In the genomic region with DNA sequence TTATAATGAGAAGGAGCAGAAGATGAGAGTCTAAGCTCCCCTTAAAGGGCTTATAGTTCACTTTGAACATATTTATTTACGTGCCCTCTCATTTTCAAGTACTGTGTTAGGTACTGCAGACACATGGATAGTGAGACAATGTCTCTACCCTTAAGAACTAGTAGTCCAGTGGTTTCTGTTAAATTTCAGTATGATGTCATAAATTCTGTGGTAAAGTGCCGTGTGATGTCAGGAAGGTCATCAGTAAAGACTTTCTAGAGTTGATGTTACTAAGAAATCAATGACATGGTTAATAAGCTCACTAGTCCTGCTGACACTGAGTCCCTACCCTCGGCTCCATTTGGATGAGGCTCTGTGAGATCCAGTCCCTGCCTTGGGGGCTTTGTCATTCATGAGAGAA, we compare ENCODE assay signal across 1 cellular context.
TF ChIP-seq lines count a peak whose summit lies in the region.

No MANE protein-coding gene starts in this region.

TF ChIP-seq in GM12878, 131 proteins besides CTCF, POLR2A, EP300 and RAD21 (continued from another document):
- TF ChIP-seq ATF7 (IDR thresholded peaks at IDR 0.05; ENCODE audit: low read depth) (peak; percentile 95), SRF (IDR thresholded peaks at IDR 0.05; ENCODE audit: low read depth in 2 of 2, low read length in 2 of 2) (no peak), GATAD2B (conservative IDR thresholded peaks at IDR 0.05; ENCODE audit: low read depth) (no peak), NR2C1 (IDR thresholded peaks at IDR 0.05) (no peak), SREBF1 (IDR thresholded peaks at IDR 0.05; ENCODE audit: low read length) (no peak), YY1 (IDR thresholded peaks at IDR 0.05; ENCODE audit: low read depth, low read length) (no peak), ETV6 (conservative IDR thresholded peaks at IDR 0.05 in 1 of 2, IDR thresholded peaks at IDR 0.05 in 1 of 2; ENCODE audit: borderline replicate concordance in 1 of 2, low read depth in 1 of 2) (0 out of 4 replicates have a peak, but pooled peaks of 1 of the 2 experiments have one; percentile 44), SUPT20H (IDR thresholded peaks at IDR 0.05; ENCODE audit: borderline replicate concordance, control insufficient read depth, low read depth, low read length) (no peak), CREM (IDR thresholded peaks at IDR 0.05; ENCODE audit: low read depth) (peak; percentile 92), BHLHE40 (IDR thresholded peaks at IDR 0.05; ENCODE audit: borderline replicate concordance in 1 of 2, low read depth in 2 of 2, low read length in 1 of 2) (no peak), ZBTB4 (CRISPR knock-in tag; IDR thresholded peaks at IDR 0.05) (no peak), CBX5 (IDR thresholded peaks at IDR 0.05; ENCODE audit: low read depth) (0 out of 2 replicates have a peak, but pooled peaks have one; percentile 37), MTA2 (IDR thresholded peaks at IDR 0.05; ENCODE audit: low read depth) (no peak), TCF3 (IDR thresholded peaks at IDR 0.05; ENCODE audit: borderline replicate concordance, insufficient read depth, low read depth, low read length) (no peak), JUNB (IDR thresholded peaks at IDR 0.05) (peak; percentile 42), RUNX3 (IDR thresholded peaks at IDR 0.05; ENCODE audit: low read length) (peak; percentile 93), ZNF217 (IDR thresholded peaks at IDR 0.05) (no peak), HDAC6 (IDR thresholded peaks at IDR 0.05; ENCODE audit: unreplicated experiment) (no peak), RFX5 (IDR thresholded peaks at IDR 0.05; ENCODE audit: low read depth, low read length) (no peak), RAD51 (IDR thresholded peaks at IDR 0.05) (no peak), MYB (IDR thresholded peaks at IDR 0.05; ENCODE audit: borderline replicate concordance, low read depth, low read length) (no peak), CBX3 (IDR thresholded peaks at IDR 0.05; ENCODE audit: borderline replicate concordance, low read depth) (no peak), NFIC (IDR thresholded peaks at IDR 0.05; ENCODE audit: low read depth, low read length) (peak; percentile 61; the same call in 1 of the 2 replicates), JUND (IDR thresholded peaks at IDR 0.05; ENCODE audit: low read depth, low read length) (no peak), TBL1XR1 (IDR thresholded peaks at IDR 0.05; ENCODE audit: low read depth, low read length) (no peak), SMC3 (IDR thresholded peaks at IDR 0.05; ENCODE audit: borderline replicate concordance, low read length) (no peak), POU2F2 (IDR thresholded peaks at IDR 0.05; ENCODE audit: borderline replicate concordance, low read depth, low read length) (no peak), BCL11A (IDR thresholded peaks at IDR 0.05; ENCODE audit: low read depth, low read length) (0 out of 2 replicates have a peak, but pooled peaks have one; percentile 19), NFYA (IDR thresholded peaks at IDR 0.05; ENCODE audit: borderline replicate concordance, low read depth, low read length) (no peak)
- TF ChIP-seq, protein P1, sequence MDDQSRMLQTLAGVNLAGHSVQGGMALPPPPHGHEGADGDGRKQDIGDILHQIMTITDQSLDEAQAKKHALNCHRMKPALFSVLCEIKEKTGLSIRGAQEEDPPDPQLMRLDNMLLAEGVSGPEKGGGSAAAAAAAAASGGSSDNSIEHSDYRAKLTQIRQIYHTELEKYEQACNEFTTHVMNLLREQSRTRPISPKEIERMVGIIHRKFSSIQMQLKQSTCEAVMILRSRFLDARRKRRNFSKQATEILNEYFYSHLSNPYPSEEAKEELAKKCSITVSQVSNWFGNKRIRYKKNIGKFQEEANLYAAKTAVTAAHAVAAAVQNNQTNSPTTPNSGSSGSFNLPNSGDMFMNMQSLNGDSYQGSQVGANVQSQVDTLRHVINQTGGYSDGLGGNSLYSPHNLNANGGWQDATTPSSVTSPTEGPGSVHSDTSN (IDR thresholded peaks at IDR 0.05; ENCODE audit: insufficient replicate concordance, low read depth, low read length), result no peak
- TF ChIP-seq, protein P2, sequence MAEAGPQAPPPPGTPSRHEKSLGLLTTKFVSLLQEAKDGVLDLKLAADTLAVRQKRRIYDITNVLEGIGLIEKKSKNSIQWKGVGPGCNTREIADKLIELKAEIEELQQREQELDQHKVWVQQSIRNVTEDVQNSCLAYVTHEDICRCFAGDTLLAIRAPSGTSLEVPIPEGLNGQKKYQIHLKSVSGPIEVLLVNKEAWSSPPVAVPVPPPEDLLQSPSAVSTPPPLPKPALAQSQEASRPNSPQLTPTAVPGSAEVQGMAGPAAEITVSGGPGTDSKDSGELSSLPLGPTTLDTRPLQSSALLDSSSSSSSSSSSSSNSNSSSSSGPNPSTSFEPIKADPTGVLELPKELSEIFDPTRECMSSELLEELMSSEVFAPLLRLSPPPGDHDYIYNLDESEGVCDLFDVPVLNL (IDR thresholded peaks at IDR 0.05; ENCODE audit: low read depth, low read length), result no peak
- TF ChIP-seq, protein P3, sequence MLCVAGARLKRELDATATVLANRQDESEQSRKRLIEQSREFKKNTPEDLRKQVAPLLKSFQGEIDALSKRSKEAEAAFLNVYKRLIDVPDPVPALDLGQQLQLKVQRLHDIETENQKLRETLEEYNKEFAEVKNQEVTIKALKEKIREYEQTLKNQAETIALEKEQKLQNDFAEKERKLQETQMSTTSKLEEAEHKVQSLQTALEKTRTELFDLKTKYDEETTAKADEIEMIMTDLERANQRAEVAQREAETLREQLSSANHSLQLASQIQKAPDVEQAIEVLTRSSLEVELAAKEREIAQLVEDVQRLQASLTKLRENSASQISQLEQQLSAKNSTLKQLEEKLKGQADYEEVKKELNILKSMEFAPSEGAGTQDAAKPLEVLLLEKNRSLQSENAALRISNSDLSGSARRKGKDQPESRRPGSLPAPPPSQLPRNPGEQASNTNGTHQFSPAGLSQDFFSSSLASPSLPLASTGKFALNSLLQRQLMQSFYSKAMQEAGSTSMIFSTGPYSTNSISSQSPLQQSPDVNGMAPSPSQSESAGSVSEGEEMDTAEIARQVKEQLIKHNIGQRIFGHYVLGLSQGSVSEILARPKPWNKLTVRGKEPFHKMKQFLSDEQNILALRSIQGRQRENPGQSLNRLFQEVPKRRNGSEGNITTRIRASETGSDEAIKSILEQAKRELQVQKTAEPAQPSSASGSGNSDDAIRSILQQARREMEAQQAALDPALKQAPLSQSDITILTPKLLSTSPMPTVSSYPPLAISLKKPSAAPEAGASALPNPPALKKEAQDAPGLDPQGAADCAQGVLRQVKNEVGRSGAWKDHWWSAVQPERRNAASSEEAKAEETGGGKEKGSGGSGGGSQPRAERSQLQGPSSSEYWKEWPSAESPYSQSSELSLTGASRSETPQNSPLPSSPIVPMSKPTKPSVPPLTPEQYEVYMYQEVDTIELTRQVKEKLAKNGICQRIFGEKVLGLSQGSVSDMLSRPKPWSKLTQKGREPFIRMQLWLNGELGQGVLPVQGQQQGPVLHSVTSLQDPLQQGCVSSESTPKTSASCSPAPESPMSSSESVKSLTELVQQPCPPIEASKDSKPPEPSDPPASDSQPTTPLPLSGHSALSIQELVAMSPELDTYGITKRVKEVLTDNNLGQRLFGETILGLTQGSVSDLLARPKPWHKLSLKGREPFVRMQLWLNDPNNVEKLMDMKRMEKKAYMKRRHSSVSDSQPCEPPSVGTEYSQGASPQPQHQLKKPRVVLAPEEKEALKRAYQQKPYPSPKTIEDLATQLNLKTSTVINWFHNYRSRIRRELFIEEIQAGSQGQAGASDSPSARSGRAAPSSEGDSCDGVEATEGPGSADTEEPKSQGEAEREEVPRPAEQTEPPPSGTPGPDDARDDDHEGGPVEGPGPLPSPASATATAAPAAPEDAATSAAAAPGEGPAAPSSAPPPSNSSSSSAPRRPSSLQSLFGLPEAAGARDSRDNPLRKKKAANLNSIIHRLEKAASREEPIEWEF (IDR thresholded peaks at IDR 0.05; ENCODE audit: insufficient replicate concordance, low read depth, low read length), result no peak
TF ChIP-seq in GM12878: peak in this region for 13.
